In genomic region chr9:88544245-88544644, GRCh38 we compare ENCODE assay signal across 1 cellular context.
TF ChIP-seq lines count a peak whose summit lies in the region.

No MANE protein-coding gene starts in this region.

TF ChIP-seq in GM23338, 12 proteins besides CTCF, POLR2A, EP300 and RAD21 (continued from another document):
- TF ChIP-seq, protein P1, sequence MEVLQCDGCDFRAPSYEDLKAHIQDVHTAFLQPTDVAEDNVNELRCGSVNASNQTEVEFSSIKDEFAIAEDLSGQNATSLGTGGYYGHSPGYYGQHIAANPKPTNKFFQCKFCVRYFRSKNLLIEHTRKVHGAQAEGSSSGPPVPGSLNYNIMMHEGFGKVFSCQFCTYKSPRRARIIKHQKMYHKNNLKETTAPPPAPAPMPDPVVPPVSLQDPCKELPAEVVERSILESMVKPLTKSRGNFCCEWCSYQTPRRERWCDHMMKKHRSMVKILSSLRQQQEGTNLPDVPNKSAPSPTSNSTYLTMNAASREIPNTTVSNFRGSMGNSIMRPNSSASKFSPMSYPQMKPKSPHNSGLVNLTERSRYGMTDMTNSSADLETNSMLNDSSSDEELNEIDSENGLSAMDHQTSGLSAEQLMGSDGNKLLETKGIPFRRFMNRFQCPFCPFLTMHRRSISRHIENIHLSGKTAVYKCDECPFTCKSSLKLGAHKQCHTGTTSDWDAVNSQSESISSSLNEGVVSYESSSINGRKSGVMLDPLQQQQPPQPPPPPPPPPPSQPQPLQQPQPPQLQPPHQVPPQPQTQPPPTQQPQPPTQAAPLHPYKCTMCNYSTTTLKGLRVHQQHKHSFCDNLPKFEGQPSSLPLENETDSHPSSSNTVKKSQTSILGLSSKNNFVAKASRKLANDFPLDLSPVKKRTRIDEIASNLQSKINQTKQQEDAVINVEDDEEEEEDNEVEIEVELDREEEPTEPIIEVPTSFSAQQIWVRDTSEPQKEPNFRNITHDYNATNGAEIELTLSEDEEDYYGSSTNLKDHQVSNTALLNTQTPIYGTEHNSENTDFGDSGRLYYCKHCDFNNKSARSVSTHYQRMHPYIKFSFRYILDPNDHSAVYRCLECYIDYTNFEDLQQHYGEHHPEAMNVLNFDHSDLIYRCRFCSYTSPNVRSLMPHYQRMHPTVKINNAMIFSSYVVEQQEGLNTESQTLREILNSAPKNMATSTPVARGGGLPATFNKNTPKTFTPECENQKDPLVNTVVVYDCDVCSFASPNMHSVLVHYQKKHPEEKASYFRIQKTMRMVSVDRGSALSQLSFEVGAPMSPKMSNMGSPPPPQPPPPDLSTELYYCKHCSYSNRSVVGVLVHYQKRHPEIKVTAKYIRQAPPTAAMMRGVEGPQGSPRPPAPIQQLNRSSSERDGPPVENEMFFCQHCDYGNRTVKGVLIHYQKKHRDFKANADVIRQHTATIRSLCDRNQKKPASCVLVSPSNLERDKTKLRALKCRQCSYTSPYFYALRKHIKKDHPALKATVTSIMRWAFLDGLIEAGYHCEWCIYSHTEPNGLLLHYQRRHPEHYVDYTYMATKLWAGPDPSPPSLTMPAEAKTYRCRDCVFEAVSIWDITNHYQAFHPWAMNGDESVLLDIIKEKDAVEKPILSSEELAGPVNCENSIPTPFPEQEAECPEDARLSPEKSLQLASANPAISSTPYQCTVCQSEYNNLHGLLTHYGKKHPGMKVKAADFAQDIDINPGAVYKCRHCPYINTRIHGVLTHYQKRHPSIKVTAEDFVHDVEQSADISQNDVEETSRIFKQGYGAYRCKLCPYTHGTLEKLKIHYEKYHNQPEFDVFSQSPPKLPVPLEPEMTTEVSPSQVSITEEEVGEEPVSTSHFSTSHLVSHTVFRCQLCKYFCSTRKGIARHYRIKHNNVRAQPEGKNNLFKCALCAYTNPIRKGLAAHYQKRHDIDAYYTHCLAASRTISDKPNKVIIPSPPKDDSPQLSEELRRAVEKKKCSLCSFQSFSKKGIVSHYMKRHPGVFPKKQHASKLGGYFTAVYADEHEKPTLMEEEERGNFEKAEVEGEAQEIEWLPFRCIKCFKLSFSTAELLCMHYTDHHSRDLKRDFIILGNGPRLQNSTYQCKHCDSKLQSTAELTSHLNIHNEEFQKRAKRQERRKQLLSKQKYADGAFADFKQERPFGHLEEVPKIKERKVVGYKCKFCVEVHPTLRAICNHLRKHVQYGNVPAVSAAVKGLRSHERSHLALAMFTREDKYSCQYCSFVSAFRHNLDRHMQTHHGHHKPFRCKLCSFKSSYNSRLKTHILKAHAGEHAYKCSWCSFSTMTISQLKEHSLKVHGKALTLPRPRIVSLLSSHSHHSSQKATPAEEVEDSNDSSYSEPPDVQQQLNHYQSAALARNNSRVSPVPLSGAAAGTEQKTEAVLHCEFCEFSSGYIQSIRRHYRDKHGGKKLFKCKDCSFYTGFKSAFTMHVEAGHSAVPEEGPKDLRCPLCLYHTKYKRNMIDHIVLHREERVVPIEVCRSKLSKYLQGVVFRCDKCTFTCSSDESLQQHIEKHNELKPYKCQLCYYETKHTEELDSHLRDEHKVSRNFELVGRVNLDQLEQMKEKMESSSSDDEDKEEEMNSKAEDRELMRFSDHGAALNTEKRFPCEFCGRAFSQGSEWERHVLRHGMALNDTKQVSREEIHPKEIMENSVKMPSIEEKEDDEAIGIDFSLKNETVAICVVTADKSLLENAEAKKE (CRISPR knock-in tag; IDR thresholded peaks at IDR 0.05) = no peak
- TF ChIP-seq, protein P2, sequence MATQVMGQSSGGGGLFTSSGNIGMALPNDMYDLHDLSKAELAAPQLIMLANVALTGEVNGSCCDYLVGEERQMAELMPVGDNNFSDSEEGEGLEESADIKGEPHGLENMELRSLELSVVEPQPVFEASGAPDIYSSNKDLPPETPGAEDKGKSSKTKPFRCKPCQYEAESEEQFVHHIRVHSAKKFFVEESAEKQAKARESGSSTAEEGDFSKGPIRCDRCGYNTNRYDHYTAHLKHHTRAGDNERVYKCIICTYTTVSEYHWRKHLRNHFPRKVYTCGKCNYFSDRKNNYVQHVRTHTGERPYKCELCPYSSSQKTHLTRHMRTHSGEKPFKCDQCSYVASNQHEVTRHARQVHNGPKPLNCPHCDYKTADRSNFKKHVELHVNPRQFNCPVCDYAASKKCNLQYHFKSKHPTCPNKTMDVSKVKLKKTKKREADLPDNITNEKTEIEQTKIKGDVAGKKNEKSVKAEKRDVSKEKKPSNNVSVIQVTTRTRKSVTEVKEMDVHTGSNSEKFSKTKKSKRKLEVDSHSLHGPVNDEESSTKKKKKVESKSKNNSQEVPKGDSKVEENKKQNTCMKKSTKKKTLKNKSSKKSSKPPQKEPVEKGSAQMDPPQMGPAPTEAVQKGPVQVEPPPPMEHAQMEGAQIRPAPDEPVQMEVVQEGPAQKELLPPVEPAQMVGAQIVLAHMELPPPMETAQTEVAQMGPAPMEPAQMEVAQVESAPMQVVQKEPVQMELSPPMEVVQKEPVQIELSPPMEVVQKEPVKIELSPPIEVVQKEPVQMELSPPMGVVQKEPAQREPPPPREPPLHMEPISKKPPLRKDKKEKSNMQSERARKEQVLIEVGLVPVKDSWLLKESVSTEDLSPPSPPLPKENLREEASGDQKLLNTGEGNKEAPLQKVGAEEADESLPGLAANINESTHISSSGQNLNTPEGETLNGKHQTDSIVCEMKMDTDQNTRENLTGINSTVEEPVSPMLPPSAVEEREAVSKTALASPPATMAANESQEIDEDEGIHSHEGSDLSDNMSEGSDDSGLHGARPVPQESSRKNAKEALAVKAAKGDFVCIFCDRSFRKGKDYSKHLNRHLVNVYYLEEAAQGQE (IDR thresholded peaks at IDR 0.05; ENCODE audit: unreplicated experiment) = no peak
- TF ChIP-seq CREB1 (CRISPR knock-in tag; IDR thresholded peaks at IDR 0.05; ENCODE audit: low read depth) = no peak
- no peak for TF ChIP-seq NANOG (IDR thresholded peaks at IDR 0.05; ENCODE audit: borderline replicate concordance)
